In the genomic region with DNA sequence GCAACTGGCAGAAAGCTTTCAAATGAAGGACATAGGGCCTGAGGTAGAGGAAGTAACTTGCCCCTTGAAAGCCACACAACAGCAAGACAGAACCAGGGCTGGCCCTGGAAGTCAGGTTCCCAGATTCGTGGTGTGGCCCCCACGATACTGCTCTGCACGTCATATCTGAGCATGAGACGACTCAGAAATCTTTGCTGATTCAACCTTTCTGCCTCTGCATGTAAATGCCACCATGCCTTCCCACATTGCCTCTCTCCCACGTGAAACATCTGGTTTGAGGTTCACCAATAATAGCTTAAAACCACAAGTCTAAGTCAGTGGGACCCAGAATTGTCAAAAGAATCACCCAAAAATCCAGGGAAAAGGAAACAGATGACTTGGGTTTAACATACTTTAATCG, we compare ENCODE assay signal across 12 cellular contexts.
DNase-seq lines count a peak whose midpoint lies in the region; ATAC-seq, FAIRE-seq and TF ChIP-seq lines count a peak whose summit lies in the region.
"Had no signal": no experiment of that assay in that cellular context is flagged by ENCODE, and none has a peak within 500 bp of the region (broad histone marks: within the 10 kb centered on the region; RNA-seq: fewer than 3 reads in every experiment).

No MANE protein-coding gene starts in this region.

- TF ChIP-seq RAD21 in GM12878 (IDR thresholded peaks at IDR 0.05; ENCODE audit: insufficient read depth, low read depth, low read length): no peak

- CTCF ChIA-PET in GM12878 (lab: Yijun Ruan, JAX): interaction anchor here (3.5 kb wide), 1 partner anchor 214 kb away, joined by 13 read pairs; a partner anchor contains a TSS

- POLR2A ChIA-PET in GM12878 (lab: Charles Lee): no interaction called here

- 41% methylated on average over 6 of the region's 6 CpGs for WGBS in GM12878 (ENCODE audit: insufficient coverage, insufficient replicate concordance, low lambda C conversion rate, missing lambda C conversion rate)

- no peaks in the 10 kb centered on the region for H3K79me2 ChIP-seq in GM12878 (ENCODE audit: control insufficient read depth, insufficient read depth, low read length)

- H3K4me3 Mint-ChIP-seq in T-helper 1 cell treated with Interleukin-12 subunit alpha and Interleukin-12 subunit beta and Interleukin-4 antibody, amounts not matched to agents 30 μg/mL and 1 μg/mL, for 36 hours: no peak overlapping the region
- H3K4me3 Mint-ChIP-seq: memory B cell had no signal

- peaks cover 11% of the 10 kb centered on the region for H3K9me3 Mint-ChIP-seq in T-helper 1 cell treated with Interleukin-12 subunit alpha and Interleukin-12 subunit beta and Interleukin-4 antibody, amounts not matched to agents 30 μg/mL and 1 μg/mL, for 36 hours
- H3K9me3 Mint-ChIP-seq: memory B cell had no signal

- no peak for FAIRE-seq in GM12878 (lab: Jason Lieb, UNC)
- FAIRE-seq: A549 had no signal

- DNase-seq in activated CD4-positive, CD25-positive, alpha-beta regulatory T cell treated with anti-CD3 and anti-CD28 coated beads, Interleukin-2, amount 50 U/mL, for 72 hours: no peak
- DNase-seq in GM12878 (ENCODE audit: low read depth, low spot score) (no peak), OCI-M2 (lab: John Stamatoyannopoulos, UW; ENCODE audit: unreplicated experiment) (no peak), NCI-H446 (lab: John Stamatoyannopoulos, UW) (no peak), HT-29 (ENCODE audit: low spot score) (no peak)
- peak; percentile 36 to 46 for DNase-seq in stimulated activated CD8-positive, alpha-beta memory T cell treated with anti-CD3 and anti-CD28 coated beads, Interleukin-7, amount 100 ng/mL, for 4 hours (ENCODE audit: low read depth in 2 of 2)
- DNase-seq: esophagus squamous epithelium had no signal

- H3K36me3 Mint-ChIP-seq in T-helper 1 cell treated with Interleukin-12 subunit alpha and Interleukin-12 subunit beta and Interleukin-4 antibody, amounts not matched to agents 30 μg/mL and 1 μg/mL, for 36 hours (ENCODE audit: low read depth): peaks cover 19% of the 10 kb centered on the region
- H3K36me3 Mint-ChIP-seq: memory B cell had no signal

- intact Hi-C loops in GM12878 (cut with micrococcal nuclease; ENCODE audit: unreplicated experiment): loop anchor here (10.0 kb wide), 1 partner anchor 638 kb away; no protein-coding TSS in a partner anchor

- H3K4me1 ChIP-seq in GM12878 (ENCODE audit: control insufficient read depth, insufficient read depth, low read length): peaks cover 45% of the 10 kb centered on the region
- H3K4me1 ChIP-seq: A549 had no signal

- H3K4me3 ChIP-seq in GM12878: no peak overlapping the region
- H3K4me3 ChIP-seq: A549, esophagus squamous epithelium had no signal

- BruUV-seq in GM12878 (replicated peaks; lab: Mats Ljungman, UMichigan): no TSS peak

- peak overlapping the region; percentile 88 for H3K27ac Mint-ChIP-seq in T-helper 1 cell treated with Interleukin-12 subunit alpha and Interleukin-12 subunit beta and Interleukin-4 antibody, amounts not matched to agents 30 μg/mL and 1 μg/mL, for 36 hours
- H3K27ac Mint-ChIP-seq: memory B cell had no signal

- no peaks in the 10 kb centered on the region for H3K36me3 ChIP-seq in GM12878 (ENCODE audit: control insufficient read depth in 2 of 2, insufficient read depth in 2 of 2, low read length in 1 of 2)
- H3K36me3 ChIP-seq: esophagus squamous epithelium had no signal

- H3K4me1 Mint-ChIP-seq in T-helper 1 cell treated with Interleukin-12 subunit alpha and Interleukin-12 subunit beta and Interleukin-4 antibody, amounts not matched to agents 30 μg/mL and 1 μg/mL, for 36 hours (ENCODE audit: low read depth): peaks cover 91% of the 10 kb centered on the region

- SMC1A ChIA-PET in GM12878 (lab: Charles Lee; ENCODE audit: uncharacterized antibody, unreplicated experiment): interaction anchor here (1.6 kb wide), 1 partner anchor 45 kb away, joined by 5 read pairs; no protein-coding TSS in a partner anchor

- ATAC-seq in activated CD4-positive, CD25-positive, alpha-beta regulatory T cell treated with anti-CD3 and anti-CD28 coated beads, Interleukin-2, amount 50 U/mL, for 24 hours: peak; percentile 16 to 36
- no peak for ATAC-seq in GM12878
- ATAC-seq: A549, HCT116 had no signal

- no peak overlapping the region for H3K4me2 ChIP-seq in GM12878 (ENCODE audit: control insufficient read depth, insufficient read depth)
- H3K4me2 ChIP-seq: A549 had no signal

- RAD21 ChIA-PET in GM12878 (lab: Charles Lee; ENCODE audit: unreplicated experiment): interaction anchor here (1.3 kb wide), 1 partner anchor 214 kb away, joined by 3 read pairs; a partner anchor contains a TSS

- in situ Hi-C loops in GM12878 (cut with MboI): no loop called here

- H3K9me3 ChIP-seq in GM12878 (replicated peaks; ENCODE audit: control insufficient read depth, insufficient read depth, low read length): no peaks in the 10 kb centered on the region
- H3K9me3 ChIP-seq: A549, esophagus squamous epithelium had no signal

- TF ChIP-seq CTCF in GM12878 (IDR thresholded peaks at IDR 0.05 in 2 of 3, conservative IDR thresholded peaks at IDR 0.05 in 1 of 3; ENCODE audit: control insufficient read depth in 2 of 3, extremely low read depth in 1 of 3, insufficient read depth in 1 of 3, low read depth in 3 of 3, low read length in 3 of 3): no peak

- H3K27me3 Mint-ChIP-seq in T-helper 1 cell treated with Interleukin-12 subunit alpha and Interleukin-12 subunit beta and Interleukin-4 antibody, amounts not matched to agents 30 μg/mL and 1 μg/mL, for 36 hours (ENCODE audit: low read depth): no peaks in the 10 kb centered on the region

- H3K27me3 ChIP-seq in GM12878 (replicated peaks in 1 of 2; ENCODE audit: control insufficient read depth in 2 of 2, insufficient read depth in 2 of 2, low read length in 1 of 2): no peaks in the 10 kb centered on the region

- no peaks in the 10 kb centered on the region for H4K20me1 ChIP-seq in GM12878 (ENCODE audit: control insufficient read depth, insufficient read depth)

- H3K27ac ChIP-seq in GM12878 (ENCODE audit: control insufficient read depth, insufficient read depth): no peak overlapping the region
- H3K27ac ChIP-seq: A549 had no signal

- no peak for TF ChIP-seq EP300 in GM12878 (IDR thresholded peaks at IDR 0.05; ENCODE audit: borderline replicate concordance in 1 of 2, control insufficient read depth in 1 of 2, low read depth in 2 of 2, low read length in 2 of 2)

- no peak overlapping the region; the same call in 1 of the 2 replicates for H2AFZ ChIP-seq in GM12878 (ENCODE audit: control insufficient read depth, low read depth, low read length)

- H3K9ac ChIP-seq in GM12878 (ENCODE audit: control insufficient read depth, insufficient read depth, low read length): no peak overlapping the region

- no peak for TF ChIP-seq POLR2A in GM12878 (IDR thresholded peaks at IDR 0.05; ENCODE audit: low read depth, low read length)

TF ChIP-seq in GM12878, 131 proteins besides CTCF, POLR2A, EP300 and RAD21 (continues in another document):
- TF ChIP-seq ZNF384 (IDR thresholded peaks at IDR 0.05; ENCODE audit: borderline replicate concordance, low read depth, low read length) (no peak), CBX5 (IDR thresholded peaks at IDR 0.05; ENCODE audit: low read depth) (no peak), POU2F2 (IDR thresholded peaks at IDR 0.05; ENCODE audit: borderline replicate concordance, low read depth, low read length) (no peak), RELA (IDR thresholded peaks at IDR 0.05; ENCODE audit: borderline replicate concordance, partially characterized antibody) (no peak), TCF12 (IDR thresholded peaks at IDR 0.05; ENCODE audit: low read depth, low read length) (0 out of 2 replicates have a peak, but pooled peaks have one; percentile 25), IRF4 (IDR thresholded peaks at IDR 0.05; ENCODE audit: low read depth, low read length) (no peak), LARP7 (IDR thresholded peaks at IDR 0.05) (no peak), NBN (IDR thresholded peaks at IDR 0.05) (no peak), CHD4 (IDR thresholded peaks at IDR 0.05) (no peak), TBL1XR1 (IDR thresholded peaks at IDR 0.05; ENCODE audit: low read depth, low read length) (no peak), FOXK2 (IDR thresholded peaks at IDR 0.05) (no peak), CREB1 (IDR thresholded peaks at IDR 0.05; ENCODE audit: low read depth) (no peak), PAX5 (IDR thresholded peaks at IDR 0.05; ENCODE audit: borderline replicate concordance, low read depth, low read length) (peak; percentile 14; the same call in 1 of the 2 replicates), STAT1 (conservative IDR thresholded peaks at IDR 0.05) (no peak), ZZZ3 (IDR thresholded peaks at IDR 0.05; ENCODE audit: control insufficient read depth, insufficient read length, low read depth) (no peak)
- TF ChIP-seq, protein P1, sequence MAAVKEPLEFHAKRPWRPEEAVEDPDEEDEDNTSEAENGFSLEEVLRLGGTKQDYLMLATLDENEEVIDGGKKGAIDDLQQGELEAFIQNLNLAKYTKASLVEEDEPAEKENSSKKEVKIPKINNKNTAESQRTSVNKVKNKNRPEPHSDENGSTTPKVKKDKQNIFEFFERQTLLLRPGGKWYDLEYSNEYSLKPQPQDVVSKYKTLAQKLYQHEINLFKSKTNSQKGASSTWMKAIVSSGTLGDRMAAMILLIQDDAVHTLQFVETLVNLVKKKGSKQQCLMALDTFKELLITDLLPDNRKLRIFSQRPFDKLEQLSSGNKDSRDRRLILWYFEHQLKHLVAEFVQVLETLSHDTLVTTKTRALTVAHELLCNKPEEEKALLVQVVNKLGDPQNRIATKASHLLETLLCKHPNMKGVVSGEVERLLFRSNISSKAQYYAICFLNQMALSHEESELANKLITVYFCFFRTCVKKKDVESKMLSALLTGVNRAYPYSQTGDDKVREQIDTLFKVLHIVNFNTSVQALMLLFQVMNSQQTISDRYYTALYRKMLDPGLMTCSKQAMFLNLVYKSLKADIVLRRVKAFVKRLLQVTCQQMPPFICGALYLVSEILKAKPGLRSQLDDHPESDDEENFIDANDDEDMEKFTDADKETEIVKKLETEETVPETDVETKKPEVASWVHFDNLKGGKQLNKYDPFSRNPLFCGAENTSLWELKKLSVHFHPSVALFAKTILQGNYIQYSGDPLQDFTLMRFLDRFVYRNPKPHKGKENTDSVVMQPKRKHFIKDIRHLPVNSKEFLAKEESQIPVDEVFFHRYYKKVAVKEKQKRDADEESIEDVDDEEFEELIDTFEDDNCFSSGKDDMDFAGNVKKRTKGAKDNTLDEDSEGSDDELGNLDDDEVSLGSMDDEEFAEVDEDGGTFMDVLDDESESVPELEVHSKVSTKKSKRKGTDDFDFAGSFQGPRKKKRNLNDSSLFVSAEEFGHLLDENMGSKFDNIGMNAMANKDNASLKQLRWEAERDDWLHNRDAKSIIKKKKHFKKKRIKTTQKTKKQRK (IDR thresholded peaks at IDR 0.05; ENCODE audit: low read depth, low read length): no peak
- TF ChIP-seq, protein P2, sequence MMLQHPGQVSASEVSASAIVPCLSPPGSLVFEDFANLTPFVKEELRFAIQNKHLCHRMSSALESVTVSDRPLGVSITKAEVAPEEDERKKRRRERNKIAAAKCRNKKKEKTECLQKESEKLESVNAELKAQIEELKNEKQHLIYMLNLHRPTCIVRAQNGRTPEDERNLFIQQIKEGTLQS (IDR thresholded peaks at IDR 0.05; ENCODE audit: borderline replicate concordance, extremely low read depth, low read depth, low read length): no peak

Comparison
In these comparisons a context has a peak if more than half of its experiments do, and no peak if none do; other contexts are left out.
1. DNase-seq: peak in stimulated activated CD8-positive, alpha-beta memory T cell treated with anti-CD3 and anti-CD28 coated beads, Interleukin-7, amount 100 ng/mL, for 4 hours (2 of 2); none in activated CD4-positive, CD25-positive, alpha-beta regulatory T cell treated with anti-CD3 and anti-CD28 coated beads, Interleukin-2, amount 50 U/mL, for 72 hours (single experiment), GM12878 (single experiment), OCI-M2 (single experiment), NCI-H446 (0 of 2) and HT-29 (single experiment).